In the genomic region with DNA sequence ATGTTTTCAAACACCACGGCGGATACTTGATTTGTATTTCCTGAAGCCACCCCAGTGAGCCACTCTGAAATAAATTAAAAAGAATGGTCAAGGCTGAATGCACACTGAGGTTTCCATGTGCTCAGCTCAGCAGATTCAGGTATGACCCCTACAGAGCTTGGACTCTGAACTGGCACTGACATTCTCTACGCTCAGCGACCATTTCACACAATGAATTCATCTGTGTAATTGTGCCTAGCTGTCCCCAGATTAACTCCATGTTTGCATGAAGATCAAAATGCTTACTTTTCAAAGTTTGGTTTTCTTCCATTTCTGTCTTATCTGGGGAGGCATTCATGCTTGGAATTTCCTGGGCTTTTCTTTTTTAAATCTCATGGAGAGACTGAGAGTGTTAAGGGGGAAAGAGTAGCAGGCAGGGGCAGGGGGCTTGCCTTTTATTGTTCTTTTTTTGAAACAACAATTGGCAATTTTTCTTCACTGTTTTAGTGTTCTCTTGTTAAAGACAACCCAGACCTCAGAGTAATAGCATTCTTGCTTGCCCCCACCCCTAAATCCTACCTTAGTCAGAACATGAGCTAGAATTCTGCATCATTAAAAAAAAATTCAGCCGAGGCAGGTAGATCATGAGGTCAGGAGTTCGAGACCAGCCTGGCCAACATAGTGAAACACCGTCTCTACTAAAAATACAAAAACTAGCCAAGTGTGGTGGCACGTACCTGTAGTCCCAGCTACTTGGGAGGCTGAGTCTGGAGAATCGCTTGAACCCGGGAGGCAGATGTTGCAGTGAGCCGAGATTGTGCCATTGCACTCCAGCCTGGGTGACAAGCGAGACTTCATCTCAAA, we compare ENCODE assay signal across 11 cellular contexts.
DNase-seq lines count a peak whose midpoint lies in the region; ATAC-seq, FAIRE-seq and TF ChIP-seq lines count a peak whose summit lies in the region.
"Had no signal": no experiment of that assay in that cellular context is flagged by ENCODE, and none has a peak within 500 bp of the region (broad histone marks: within the 10 kb centered on the region; RNA-seq: fewer than 3 reads in every experiment).

No MANE protein-coding gene starts in this region.

- 89% methylated on average over 12 of the region's 12 CpGs; no CpG with 5 or more reads in 1 of the 2 experiments for WGBS in H1 (ENCODE audit: extremely low coverage in 1 of 2, insufficient coverage in 1 of 2, insufficient read length in 1 of 2, insufficient replicate concordance in 2 of 2, low coverage in 1 of 2, low lambda C conversion rate in 2 of 2, missing lambda C conversion rate in 1 of 2), 2 experiments

- no peak overlapping the region for H2BK5ac ChIP-seq in H1 (ENCODE audit: low read depth, low read length)

- H2BK20ac ChIP-seq in H1 (ENCODE audit: low read length), result no peak overlapping the region

- no peaks in the 10 kb centered on the region for H3K36me3 ChIP-seq in H1 (ENCODE audit: control insufficient read depth in 2 of 4, insufficient read depth in 4 of 4, low read length in 3 of 4)
- H3K36me3 ChIP-seq: ovary, suprapubic skin had no signal

- H3K9ac ChIP-seq in H1 (replicated peaks in 1 of 4; ENCODE audit: extremely low read depth in 1 of 4, low read depth in 3 of 4, low read length in 3 of 4), result no peak overlapping the region

- H3K56ac ChIP-seq in H1 (replicated peaks; ENCODE audit: insufficient read length, low read depth, low read length), result no peak overlapping the region

- no peak overlapping the region for H3K27ac ChIP-seq in H1 (ENCODE audit: low read depth, low read length)
- H3K27ac ChIP-seq: ovary, suprapubic skin had no signal

- no peak overlapping the region for H4K5ac ChIP-seq in H1 (ENCODE audit: insufficient read length, low read depth, low read length)

- TF ChIP-seq CTCF in H1 (IDR thresholded peaks at IDR 0.05; ENCODE audit: control extremely low read depth in 1 of 3, insufficient read depth in 1 of 3, low read depth in 1 of 3, low read length in 3 of 3) (no peak), omental fat pad (IDR thresholded peaks at IDR 0.05) (no peak)

- no peak overlapping the region for H4K8ac ChIP-seq in H1 (ENCODE audit: extremely low read depth, insufficient read depth, low read length)

- 0 out of 2 replicates have a peak overlapping the region, but pooled peaks have one; percentile 26 for H2AFZ ChIP-seq in H1 (ENCODE audit: low read length)

- H4K20me1 ChIP-seq in H1 (replicated peaks in 1 of 2; ENCODE audit: control insufficient read depth in 1 of 2, insufficient read depth in 2 of 2, low read length in 2 of 2), result peaks cover 0 to 2% of the 10 kb centered on the region in 2 experiments

- H3K27me3 ChIP-seq in H1 (replicated peaks in 1 of 4; ENCODE audit: control insufficient read depth in 3 of 4, extremely low read depth in 1 of 4, insufficient read depth in 3 of 4, low read length in 3 of 4), result no peaks in the 10 kb centered on the region
- H3K27me3 ChIP-seq: ovary had no signal

- in situ Hi-C loops in ACHN (cut with HindIII; ENCODE audit: low pct_ligation_motif_present, low pct_unique_long_range_greater_than_20kb, low sequenced_read_pairs), result no loop called here

- no peak overlapping the region for H3K18ac ChIP-seq in H1 (ENCODE audit: extremely low read depth, low read length)

- H2BK120ac ChIP-seq in H1 (replicated peaks; ENCODE audit: low read depth, low read length), result no peak overlapping the region

- no peak for FAIRE-seq in H1 (lab: Jason Lieb, UNC)

- no peak for TF ChIP-seq EP300 in H1 (IDR thresholded peaks at IDR 0.05; ENCODE audit: borderline replicate concordance in 1 of 2, low read depth in 2 of 2, low read length in 2 of 2)

- peaks cover 0 to 4% (median 0%) of the 10 kb centered on the region in 4 experiments; a peak in 2 of 7 replicates for H3K4me1 ChIP-seq in H1 (replicated peaks in 1 of 4; ENCODE audit: control insufficient read depth in 3 of 4, insufficient read depth in 4 of 4, low read length in 3 of 4)

- POLR2A ChIA-PET in H1 (lab: Charles Lee; ENCODE audit: partially characterized antibody), result no interaction called here

- H3K79me2 ChIP-seq in H1 (ENCODE audit: control insufficient read depth in 1 of 2, insufficient read depth in 2 of 2, low read length in 2 of 2), result no peaks in the 10 kb centered on the region

- H3K23ac ChIP-seq in H1 (ENCODE audit: insufficient read length), result no peak overlapping the region

- H3K23me2 ChIP-seq in H1 (ENCODE audit: low read depth, low read length), result no peaks in the 10 kb centered on the region

- no peak overlapping the region for H3K4me2 ChIP-seq in H1 (ENCODE audit: insufficient read depth in 1 of 2, low read depth in 2 of 2, low read length in 2 of 2)

- no peak overlapping the region for H2AK5ac ChIP-seq in H1 (ENCODE audit: low read depth, low read length)

- peak; percentile 54 for DNase-seq in ACHN
- no peak for DNase-seq in H1 (ENCODE audit: low read depth in 1 of 2, low spot score in 2 of 2)
- DNase-seq in NCI-H2081 treated with DMSO at 0.1 percent for 48 hours (lab: John Stamatoyannopoulos, UW), result no peak
- DNase-seq in omental fat pad (ENCODE audit: low spot score), result no peak
- DNase-seq in stimulated activated naive CD8-positive, alpha-beta T cell treated with anti-CD3 and anti-CD28 coated beads, Interleukin-15, Interleukin-2, amounts not matched to agents 100 U/mL and 50 U/mL, for 24 hours, result no peak
- DNase-seq in activated CD8-positive, alpha-beta memory T cell treated with anti-CD3 and anti-CD28 coated beads, Interleukin-2, amount 50 U/mL, for 48 hours, result no peak
- DNase-seq: ovary; stimulated activated CD4-positive, alpha-beta T cell treated with anti-CD3 and anti-CD28 coated beads, Interleukin-2, amount 100 ng/mL, for 48 hours had no signal

- no peak overlapping the region for H2BK12ac ChIP-seq in H1 (ENCODE audit: low read depth, low read length)

- no peak for TF ChIP-seq RAD21 in H1 (IDR thresholded peaks at IDR 0.05 in 1 of 2, conservative IDR thresholded peaks at IDR 0.05 in 1 of 2; ENCODE audit: low read depth in 2 of 2, low read length in 2 of 2)

- peak; percentile 31 for ATAC-seq in GM19043 (IDR thresholded peaks at IDR 0.05; ENCODE audit: low read depth, unreplicated experiment)
- ATAC-seq in HG03354 (IDR thresholded peaks at IDR 0.05; ENCODE audit: poor library complexity, severe bottlenecking, unreplicated experiment), result peak; percentile 49
- ATAC-seq in omental fat pad (ENCODE audit: low FRiP score), result no peak
- ATAC-seq in stimulated activated naive CD8-positive, alpha-beta T cell treated with anti-CD3 and anti-CD28 coated beads, Interleukin-15, Interleukin-2, amounts not matched to agents 100 U/mL and 50 U/mL, for 24 hours, result no peak

- TF ChIP-seq POLR2A in H1 (IDR thresholded peaks at IDR 0.05; ENCODE audit: control extremely low read depth in 1 of 2, low read depth in 2 of 2, low read length in 2 of 2), result no peak

- no peak overlapping the region for H2BK15ac ChIP-seq in H1 (ENCODE audit: low read length)

- no peak overlapping the region for H3K14ac ChIP-seq in H1 (ENCODE audit: insufficient read length)

- no peaks in the 10 kb centered on the region for H3K9me3 ChIP-seq in H1 (ENCODE audit: insufficient read depth in 2 of 2, low read depth in 1 of 2, low read length in 1 of 2)
- H3K9me3 ChIP-seq: ovary, suprapubic skin had no signal

- H3K79me1 ChIP-seq in H1 (ENCODE audit: low read depth, low read length), result no peaks in the 10 kb centered on the region

- H3K4me3 ChIP-seq in H1 (ENCODE audit: extremely low read depth in 1 of 4, insufficient read depth in 2 of 4, low read depth in 3 of 4, low read length in 4 of 4), result no peak overlapping the region
- H3K4me3 ChIP-seq: ovary, suprapubic skin had no signal

- H3K4ac ChIP-seq in H1 (replicated peaks; ENCODE audit: insufficient read length, low read depth, low read length), result no peak overlapping the region

- H4K91ac ChIP-seq in H1 (replicated peaks; ENCODE audit: insufficient read length, low read length), result no peak overlapping the region

- CTCF ChIA-PET in H1 (lab: Charles Lee; ENCODE audit: partially characterized antibody), result interaction anchor here (0.9 to 1.4 kb wide), 3 partner anchors 12 to 14 kb away, joined by 3 to 4 read pairs (median 4); no protein-coding TSS in a partner anchor

TF ChIP-seq in H1, 55 proteins besides CTCF, POLR2A, EP300 and RAD21:
- TF ChIP-seq CBX8 (IDR thresholded peaks at IDR 0.05; ENCODE audit: borderline replicate concordance, low read depth, low read length), result no peak
- TF ChIP-seq SIN3A (conservative IDR thresholded peaks at IDR 0.05 in 1 of 2, IDR thresholded peaks at IDR 0.05 in 1 of 2; ENCODE audit: low read depth in 1 of 2, low read length in 2 of 2), result no peak
- TF ChIP-seq BACH1 (IDR thresholded peaks at IDR 0.05; ENCODE audit: low read length), result no peak
TF ChIP-seq in H1: peak in this region for 0.

Comparison
In these comparisons a context has a peak if more than half of its experiments do, and no peak if none do; other contexts are left out.
1. ATAC-seq: peak in GM19043 (single experiment) and HG03354 (single experiment); none in omental fat pad (single experiment) and stimulated activated naive CD8-positive, alpha-beta T cell treated with anti-CD3 and anti-CD28 coated beads, Interleukin-15, Interleukin-2, amounts not matched to agents 100 U/mL and 50 U/mL, for 24 hours (single experiment).